ENCODE assay signal across 1 cellular context in the genomic region with DNA sequence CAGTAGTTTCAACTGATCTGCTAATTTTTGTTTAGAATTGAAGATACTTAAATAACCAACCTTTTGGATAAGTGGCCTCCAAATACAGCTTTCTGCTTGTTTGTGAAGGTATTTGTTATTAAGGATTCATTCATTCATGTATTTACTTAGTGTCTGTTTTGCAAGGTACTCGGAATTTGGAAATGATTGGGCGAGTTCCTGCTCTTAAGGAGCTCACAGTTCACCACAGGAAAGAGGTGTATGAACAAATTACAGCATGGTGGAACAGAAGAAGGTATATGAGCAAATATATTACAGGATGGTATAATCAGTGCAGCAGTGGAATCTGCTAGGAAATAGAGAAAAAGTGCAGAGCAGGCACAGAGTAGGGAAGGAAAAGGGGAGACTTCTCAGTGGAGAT.
TF ChIP-seq lines count a peak whose summit lies in the region.

No MANE protein-coding gene starts in this region.

TF ChIP-seq in HepG2, 621 proteins besides CTCF, POLR2A, EP300 and RAD21 (continued from another document):
- TF ChIP-seq, protein P1, sequence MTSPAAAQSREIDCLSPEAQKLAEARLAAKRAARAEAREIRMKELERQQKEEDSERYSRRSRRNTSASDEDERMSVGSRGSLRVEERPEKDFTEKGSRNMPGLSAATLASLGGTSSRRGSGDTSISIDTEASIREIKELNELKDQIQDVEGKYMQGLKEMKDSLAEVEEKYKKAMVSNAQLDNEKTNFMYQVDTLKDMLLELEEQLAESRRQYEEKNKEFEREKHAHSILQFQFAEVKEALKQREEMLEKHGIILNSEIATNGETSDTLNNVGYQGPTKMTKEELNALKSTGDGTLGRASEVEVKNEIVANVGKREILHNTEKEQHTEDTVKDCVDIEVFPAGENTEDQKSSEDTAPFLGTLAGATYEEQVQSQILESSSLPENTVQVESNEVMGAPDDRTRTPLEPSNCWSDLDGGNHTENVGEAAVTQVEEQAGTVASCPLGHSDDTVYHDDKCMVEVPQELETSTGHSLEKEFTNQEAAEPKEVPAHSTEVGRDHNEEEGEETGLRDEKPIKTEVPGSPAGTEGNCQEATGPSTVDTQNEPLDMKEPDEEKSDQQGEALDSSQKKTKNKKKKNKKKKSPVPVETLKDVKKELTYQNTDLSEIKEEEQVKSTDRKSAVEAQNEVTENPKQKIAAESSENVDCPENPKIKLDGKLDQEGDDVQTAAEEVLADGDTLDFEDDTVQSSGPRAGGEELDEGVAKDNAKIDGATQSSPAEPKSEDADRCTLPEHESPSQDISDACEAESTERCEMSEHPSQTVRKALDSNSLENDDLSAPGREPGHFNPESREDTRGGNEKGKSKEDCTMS (CRISPR knock-in tag; conservative IDR thresholded peaks at IDR 0.05): no peak
- TF ChIP-seq TGIF2 (CRISPR knock-in tag; IDR thresholded peaks at IDR 0.05) (no peak), CHCHD3 (CRISPR knock-in tag; IDR thresholded peaks at IDR 0.05) (no peak), ZSCAN20 (CRISPR knock-in tag; IDR thresholded peaks at IDR 0.05; ENCODE audit: borderline replicate concordance) (no peak), ZNF343 (CRISPR knock-in tag; IDR thresholded peaks at IDR 0.05) (no peak), ZNF567 (CRISPR knock-in tag; IDR thresholded peaks at IDR 0.05; ENCODE audit: borderline replicate concordance) (no peak), ZNF232 (CRISPR knock-in tag; IDR thresholded peaks at IDR 0.05; ENCODE audit: borderline replicate concordance) (no peak), ZSCAN29 (CRISPR knock-in tag; conservative IDR thresholded peaks at IDR 0.05) (no peak), GMEB1 (CRISPR knock-in tag; IDR thresholded peaks at IDR 0.05; ENCODE audit: borderline replicate concordance) (0 out of 2 replicates have a peak, but pooled peaks have one; percentile 14), TRIM24 (CRISPR knock-in tag; IDR thresholded peaks at IDR 0.05) (no peak), ZFP37 (CRISPR knock-in tag; IDR thresholded peaks at IDR 0.05; ENCODE audit: borderline replicate concordance) (no peak), FOXK1 (CRISPR knock-in tag; IDR thresholded peaks at IDR 0.05; ENCODE audit: borderline replicate concordance, low read depth) (0 out of 2 replicates have a peak, but pooled peaks have one; percentile 15), EED (CRISPR knock-in tag; IDR thresholded peaks at IDR 0.05) (no peak), RELA (CRISPR knock-in tag; IDR thresholded peaks at IDR 0.05) (no peak), HDAC6 (IDR thresholded peaks at IDR 0.05; ENCODE audit: low read depth, low read length) (no peak), NCOA2 (CRISPR knock-in tag; IDR thresholded peaks at IDR 0.05) (0 out of 2 replicates have a peak, but pooled peaks have one; percentile 12), ZNF30 (CRISPR knock-in tag; IDR thresholded peaks at IDR 0.05) (no peak), MED1 (CRISPR knock-in tag; IDR thresholded peaks at IDR 0.05) (peak; percentile 53; the same call in 1 of the 2 replicates), ZNF772 (CRISPR knock-in tag; IDR thresholded peaks at IDR 0.05) (no peak), NR3C1 (CRISPR knock-in tag; IDR thresholded peaks at IDR 0.05) (no peak), RCOR2 (CRISPR knock-in tag; IDR thresholded peaks at IDR 0.05) (0 out of 2 replicates have a peak, but pooled peaks have one; percentile 22), ZNF724P (CRISPR knock-in tag; IDR thresholded peaks at IDR 0.05; ENCODE audit: borderline replicate concordance) (no peak), SYNCRIP (IDR thresholded peaks at IDR 0.05; ENCODE audit: insufficient read depth, low read depth, low read length) (no peak), HNRNPUL1 (IDR thresholded peaks at IDR 0.05; ENCODE audit: low read depth, low read length) (no peak), PAF1 (CRISPR knock-in tag; IDR thresholded peaks at IDR 0.05) (no peak), RORA (CRISPR knock-in tag; IDR thresholded peaks at IDR 0.05) (0 out of 2 replicates have a peak, but pooled peaks have one; percentile 17), ADNP (CRISPR knock-in tag; IDR thresholded peaks at IDR 0.05) (no peak), ARNT (IDR thresholded peaks at IDR 0.05) (no peak), FOXM1 (CRISPR knock-in tag; IDR thresholded peaks at IDR 0.05) (no peak), TFAP4 (IDR thresholded peaks at IDR 0.05; ENCODE audit: borderline replicate concordance, low read depth) (no peak), DMAP1 (CRISPR knock-in tag; IDR thresholded peaks at IDR 0.05) (no peak), FOXK2 (IDR thresholded peaks at IDR 0.05) (no peak)
- TF ChIP-seq, protein P2, sequence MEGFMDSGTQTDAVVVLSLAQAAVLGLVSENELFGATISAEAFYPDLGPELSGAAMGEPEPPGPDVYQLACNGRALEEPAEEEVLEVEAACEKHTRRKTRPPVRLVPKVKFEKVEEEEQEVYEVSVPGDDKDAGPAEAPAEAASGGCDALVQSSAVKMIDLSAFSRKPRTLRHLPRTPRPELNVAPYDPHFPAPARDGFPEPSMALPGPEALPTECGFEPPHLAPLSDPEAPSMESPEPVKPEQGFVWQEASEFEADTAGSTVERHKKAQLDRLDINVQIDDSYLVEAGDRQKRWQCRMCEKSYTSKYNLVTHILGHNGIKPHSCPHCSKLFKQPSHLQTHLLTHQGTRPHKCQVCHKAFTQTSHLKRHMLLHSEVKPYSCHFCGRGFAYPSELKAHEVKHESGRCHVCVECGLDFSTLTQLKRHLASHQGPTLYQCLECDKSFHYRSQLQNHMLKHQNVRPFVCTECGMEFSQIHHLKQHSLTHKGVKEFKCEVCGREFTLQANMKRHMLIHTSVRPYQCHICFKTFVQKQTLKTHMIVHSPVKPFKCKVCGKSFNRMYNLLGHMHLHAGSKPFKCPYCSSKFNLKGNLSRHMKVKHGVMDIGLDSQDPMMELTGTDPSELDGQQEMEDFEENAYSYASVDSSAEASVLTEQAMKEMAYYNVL (CRISPR knock-in tag; IDR thresholded peaks at IDR 0.05; ENCODE audit: borderline replicate concordance): no peak
- TF ChIP-seq, protein P3, sequence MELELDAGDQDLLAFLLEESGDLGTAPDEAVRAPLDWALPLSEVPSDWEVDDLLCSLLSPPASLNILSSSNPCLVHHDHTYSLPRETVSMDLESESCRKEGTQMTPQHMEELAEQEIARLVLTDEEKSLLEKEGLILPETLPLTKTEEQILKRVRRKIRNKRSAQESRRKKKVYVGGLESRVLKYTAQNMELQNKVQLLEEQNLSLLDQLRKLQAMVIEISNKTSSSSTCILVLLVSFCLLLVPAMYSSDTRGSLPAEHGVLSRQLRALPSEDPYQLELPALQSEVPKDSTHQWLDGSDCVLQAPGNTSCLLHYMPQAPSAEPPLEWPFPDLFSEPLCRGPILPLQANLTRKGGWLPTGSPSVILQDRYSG (CRISPR knock-in tag; IDR thresholded peaks at IDR 0.05): no peak
- TF ChIP-seq, protein P4, sequence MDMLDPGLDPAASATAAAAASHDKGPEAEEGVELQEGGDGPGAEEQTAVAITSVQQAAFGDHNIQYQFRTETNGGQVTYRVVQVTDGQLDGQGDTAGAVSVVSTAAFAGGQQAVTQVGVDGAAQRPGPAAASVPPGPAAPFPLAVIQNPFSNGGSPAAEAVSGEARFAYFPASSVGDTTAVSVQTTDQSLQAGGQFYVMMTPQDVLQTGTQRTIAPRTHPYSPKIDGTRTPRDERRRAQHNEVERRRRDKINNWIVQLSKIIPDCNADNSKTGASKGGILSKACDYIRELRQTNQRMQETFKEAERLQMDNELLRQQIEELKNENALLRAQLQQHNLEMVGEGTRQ (IDR thresholded peaks at IDR 0.05; ENCODE audit: low read depth, low read length): no peak
- TF ChIP-seq, protein P4 (CRISPR knock-in tag; IDR thresholded peaks at IDR 0.05; ENCODE audit: borderline replicate concordance): no peak
